In genomic region chr22:27989758-27990450, GRCh38 we compare ENCODE assay signal across 23 cellular contexts.
DNase-seq lines count a peak whose midpoint lies in the region; ATAC-seq and TF ChIP-seq lines count a peak whose summit lies in the region.
"Had no signal": no experiment of that assay in that cellular context is flagged by ENCODE, and none has a peak within 500 bp of the region (broad histone marks: within the 10 kb centered on the region; RNA-seq: fewer than 3 reads in every experiment).

No MANE protein-coding gene starts in this region.

- H3K9me2 ChIP-seq in GM23248 (ENCODE audit: insufficient read depth), result no peaks in the 10 kb centered on the region

- TF ChIP-seq CTCF in right atrium auricular region (IDR thresholded peaks at IDR 0.05) (no peak), gastroesophageal sphincter (IDR thresholded peaks at IDR 0.05) (no peak)

- H3K27ac Mint-ChIP-seq in stimulated activated effector memory CD8-positive, alpha-beta T cell treated with anti-CD3 and anti-CD28 coated beads, Interleukin-12 subunit alpha, Interleukin-12 subunit beta, amount 100 ng/mL, for 72 hours, result peak overlapping the region; percentile 26
- H3K27ac Mint-ChIP-seq: stimulated activated naive B cell treated with anti-CD40 and anti-IgM and Interleukin-4, amounts not matched to agents 10 μg/mL and 1 μg/mL and 100 μg/mL, for 72 hours had no signal

- ATAC-seq in left cardiac atrium (no peak), gastroesophageal sphincter (no peak)
- no peak for ATAC-seq in stimulated activated effector memory CD8-positive, alpha-beta T cell treated with anti-CD3 and anti-CD28 coated beads, Interleukin-12 subunit alpha, Interleukin-12 subunit beta, amount 100 ng/mL, for 72 hours
- ATAC-seq: Panc1; stimulated activated naive B cell treated with anti-CD40 and anti-IgM and Interleukin-4, amounts not matched to agents 10 μg/mL and 1 μg/mL and 100 μg/mL, for 72 hours had no signal

- 95 to 98% methylated on average over 8 to 11 of the region's 15 CpGs for WGBS in gastroesophageal sphincter (ENCODE audit: low coverage in 1 of 2), 2 donors
- WGBS in GM23248 (ENCODE audit: low coverage in 1 of 2, low lambda C conversion rate in 2 of 2, missing lambda C conversion rate in 2 of 2), 2 experiments, result 93 to 97% methylated on average over 15 of the region's 15 CpGs

- peaks cover 15% of the 10 kb centered on the region for H3K36me3 ChIP-seq in right atrium auricular region
- H3K36me3 ChIP-seq in gastroesophageal sphincter, result peaks cover 0 to 91% of the 10 kb centered on the region in 2 donors
- no peaks in the 10 kb centered on the region; the same call in 1 of the 2 replicates for H3K36me3 ChIP-seq in GM23248 (ENCODE audit: low read depth)

- no peaks in the 10 kb centered on the region for H3K9me3 Mint-ChIP-seq in stimulated activated effector memory CD8-positive, alpha-beta T cell treated with anti-CD3 and anti-CD28 coated beads, Interleukin-12 subunit alpha, Interleukin-12 subunit beta, amount 100 ng/mL, for 72 hours
- H3K9me3 Mint-ChIP-seq: immature natural killer cell; stimulated activated naive B cell treated with anti-CD40 and anti-IgM and Interleukin-4, amounts not matched to agents 10 μg/mL and 1 μg/mL and 100 μg/mL, for 72 hours had no signal

- H3K27ac ChIP-seq in right atrium auricular region, result peak overlapping the region in 1 of 2 donors; percentile 64
- H3K27ac ChIP-seq in gastroesophageal sphincter, result peak overlapping the region in 3 of 4 donors; percentile 72 to 74 (median 73)
- no peak overlapping the region for H3K27ac ChIP-seq in GM23248
- H3K27ac ChIP-seq: hepatocyte, SJSA1, upper lobe of right lung had no signal

- no peak overlapping the region for H3K4me2 ChIP-seq in GM23248 (ENCODE audit: unreplicated experiment)
- H3K4me2 ChIP-seq: hepatocyte, smooth muscle cell had no signal

- intact Hi-C loops in left cardiac atrium (cut with DNase I), result no loop called here

- H3K9me3 ChIP-seq in right atrium auricular region (no peaks in the 10 kb centered on the region), gastroesophageal sphincter (no peaks in the 10 kb centered on the region), GM23248 (ENCODE audit: low read depth) (no peaks in the 10 kb centered on the region)
- H3K9me3 ChIP-seq: psoas muscle, SJSA1, upper lobe of right lung had no signal

- H3K4me3 ChIP-seq in right atrium auricular region (no peak overlapping the region), gastroesophageal sphincter (no peak overlapping the region), GM23248 (no peak overlapping the region)
- H3K4me3 ChIP-seq: cardiac muscle cell, hepatocyte, lung, psoas muscle, SJSA1, smooth muscle cell, upper lobe of right lung had no signal

- H3K4me1 ChIP-seq in right atrium auricular region (peaks cover 0 to 15% of the 10 kb centered on the region in 2 donors), gastroesophageal sphincter (peaks cover 0 to 21% (median 10%) of the 10 kb centered on the region in 3 donors), GM23248 (ENCODE audit: insufficient read depth) (peaks cover 6% of the 10 kb centered on the region; the same call in 1 of the 2 replicates)
- H3K4me1 ChIP-seq: psoas muscle, upper lobe of right lung had no signal

- no peak overlapping the region for H3K4me3 Mint-ChIP-seq in stimulated activated effector memory CD8-positive, alpha-beta T cell treated with anti-CD3 and anti-CD28 coated beads, Interleukin-12 subunit alpha, Interleukin-12 subunit beta, amount 100 ng/mL, for 72 hours
- H3K4me3 Mint-ChIP-seq: immature natural killer cell; stimulated activated naive B cell treated with anti-CD40 and anti-IgM and Interleukin-4, amounts not matched to agents 10 μg/mL and 1 μg/mL and 100 μg/mL, for 72 hours had no signal

- no peak overlapping the region for H2AFZ ChIP-seq in GM23248
- H2AFZ ChIP-seq: hepatocyte had no signal

- H3K9ac ChIP-seq in GM23248, result no peak overlapping the region

- no peak for TF ChIP-seq POLR2A in gastroesophageal sphincter (IDR thresholded peaks at IDR 0.05)

- H3K27me3 ChIP-seq in right atrium auricular region (no peaks in the 10 kb centered on the region), gastroesophageal sphincter (no peaks in the 10 kb centered on the region), GM23248 (replicated peaks; ENCODE audit: insufficient read depth) (no peaks in the 10 kb centered on the region)
- H3K27me3 ChIP-seq: cardiac muscle cell, hepatocyte, SJSA1, upper lobe of right lung had no signal

- H3K79me2 ChIP-seq in GM23248 (ENCODE audit: insufficient read depth), result no peaks in the 10 kb centered on the region
- H3K79me2 ChIP-seq: hepatocyte had no signal

- H3F3A ChIP-seq in GM23248 (ENCODE audit: insufficient read depth), result no peaks in the 10 kb centered on the region; the same call in 1 of the 2 replicates

- TF ChIP-seq EP300 in gastroesophageal sphincter (IDR thresholded peaks at IDR 0.05), result no peak

- peak; percentile 57 for DNase-seq in right atrium auricular region (ENCODE audit: low spot score)
- DNase-seq in left cardiac atrium, result no peak
- DNase-seq in stimulated activated effector memory CD8-positive, alpha-beta T cell treated with anti-CD3 and anti-CD28 coated beads, Interleukin-12 subunit alpha, Interleukin-12 subunit beta, amount 100 ng/mL, for 72 hours (ENCODE audit: low spot score in 2 of 2), result no peak
- no peak for DNase-seq in activated CD4-positive, alpha-beta T cell treated with anti-CD3 and anti-CD28 coated beads for 48 hours
- no peak for DNase-seq in GM23248
- no peak for DNase-seq in NCI-H2081 (lab: John Stamatoyannopoulos, UW)
- DNase-seq: activated CD4-positive, alpha-beta T cell treated with anti-CD3 and anti-CD28 coated beads for 4 hours; activated gamma-delta T cell treated with Interleukin-2 at 50 U/mL for 16 hours; HCEC 1CT; immature natural killer cell; NCI-H1417 treated with DMSO at 0.1 percent for 48 hours; NCI-H510A treated with DMSO at 0.1 percent for 48 hours; NK-92 treated with Interleukin-12 subunit alpha and Interleukin-12 subunit beta, amount 100 ng/mL, for 24 hours; stimulated activated naive B cell treated with anti-CD40 and anti-IgM and Interleukin-4, amounts not matched to agents 10 μg/mL and 1 μg/mL and 100 μg/mL, for 72 hours; upper lobe of right lung had no signal

- in situ Hi-C loops in GM23248 (cut with MboI), result no loop called here

- no peaks in the 10 kb centered on the region for H4K20me1 ChIP-seq in GM23248 (ENCODE audit: insufficient read depth)

- no peaks in the 10 kb centered on the region for H3K36me3 Mint-ChIP-seq in stimulated activated effector memory CD8-positive, alpha-beta T cell treated with anti-CD3 and anti-CD28 coated beads, Interleukin-12 subunit alpha, Interleukin-12 subunit beta, amount 100 ng/mL, for 72 hours

- no peaks in the 10 kb centered on the region for H3K4me1 Mint-ChIP-seq in stimulated activated effector memory CD8-positive, alpha-beta T cell treated with anti-CD3 and anti-CD28 coated beads, Interleukin-12 subunit alpha, Interleukin-12 subunit beta, amount 100 ng/mL, for 72 hours
